1 cellular context compared by ENCODE assay signal in the genomic region with DNA sequence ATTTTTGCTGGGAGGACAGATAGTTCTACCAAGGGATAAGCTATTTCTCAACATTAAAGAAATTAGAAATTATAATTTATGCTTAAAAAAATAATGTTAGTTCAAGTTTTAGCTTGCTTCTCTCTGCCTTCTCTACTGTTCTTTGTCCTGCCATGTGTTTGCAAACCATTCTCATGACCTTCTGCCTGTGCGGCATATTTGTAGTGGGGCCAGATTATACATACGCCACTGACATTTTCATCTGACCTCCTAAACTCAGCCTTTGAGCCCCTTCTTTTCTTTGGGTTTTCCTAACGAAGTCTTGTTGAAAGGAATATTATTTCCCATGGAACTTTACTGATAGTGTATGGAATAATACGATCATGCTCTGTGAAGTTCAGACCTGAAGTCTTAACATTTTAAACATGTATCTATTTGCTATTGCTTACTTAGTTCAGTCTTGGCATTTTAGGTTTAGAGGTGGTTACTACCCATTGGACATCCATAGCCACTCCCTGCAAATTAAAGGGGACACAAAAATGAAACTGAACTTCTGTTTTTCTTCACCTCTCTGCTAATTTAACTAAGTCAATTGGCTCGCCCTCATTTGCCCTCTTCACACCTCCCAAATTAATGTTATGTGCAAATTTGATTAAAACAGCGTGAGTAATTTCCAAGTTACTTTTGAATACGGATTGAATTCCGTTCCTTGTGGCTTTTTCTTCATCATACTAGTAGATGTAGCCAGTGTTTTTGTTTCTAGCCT.
A peak's percentile ranks its signal among the peaks of the same experiment; 100 is the strongest.
TF ChIP-seq lines count a peak whose summit lies in the region.

No MANE protein-coding gene starts in this region.

TF ChIP-seq in HepG2, 621 proteins besides CTCF, POLR2A, EP300 and RAD21 (continued from another document and continues in another):
- TF ChIP-seq, protein P1, sequence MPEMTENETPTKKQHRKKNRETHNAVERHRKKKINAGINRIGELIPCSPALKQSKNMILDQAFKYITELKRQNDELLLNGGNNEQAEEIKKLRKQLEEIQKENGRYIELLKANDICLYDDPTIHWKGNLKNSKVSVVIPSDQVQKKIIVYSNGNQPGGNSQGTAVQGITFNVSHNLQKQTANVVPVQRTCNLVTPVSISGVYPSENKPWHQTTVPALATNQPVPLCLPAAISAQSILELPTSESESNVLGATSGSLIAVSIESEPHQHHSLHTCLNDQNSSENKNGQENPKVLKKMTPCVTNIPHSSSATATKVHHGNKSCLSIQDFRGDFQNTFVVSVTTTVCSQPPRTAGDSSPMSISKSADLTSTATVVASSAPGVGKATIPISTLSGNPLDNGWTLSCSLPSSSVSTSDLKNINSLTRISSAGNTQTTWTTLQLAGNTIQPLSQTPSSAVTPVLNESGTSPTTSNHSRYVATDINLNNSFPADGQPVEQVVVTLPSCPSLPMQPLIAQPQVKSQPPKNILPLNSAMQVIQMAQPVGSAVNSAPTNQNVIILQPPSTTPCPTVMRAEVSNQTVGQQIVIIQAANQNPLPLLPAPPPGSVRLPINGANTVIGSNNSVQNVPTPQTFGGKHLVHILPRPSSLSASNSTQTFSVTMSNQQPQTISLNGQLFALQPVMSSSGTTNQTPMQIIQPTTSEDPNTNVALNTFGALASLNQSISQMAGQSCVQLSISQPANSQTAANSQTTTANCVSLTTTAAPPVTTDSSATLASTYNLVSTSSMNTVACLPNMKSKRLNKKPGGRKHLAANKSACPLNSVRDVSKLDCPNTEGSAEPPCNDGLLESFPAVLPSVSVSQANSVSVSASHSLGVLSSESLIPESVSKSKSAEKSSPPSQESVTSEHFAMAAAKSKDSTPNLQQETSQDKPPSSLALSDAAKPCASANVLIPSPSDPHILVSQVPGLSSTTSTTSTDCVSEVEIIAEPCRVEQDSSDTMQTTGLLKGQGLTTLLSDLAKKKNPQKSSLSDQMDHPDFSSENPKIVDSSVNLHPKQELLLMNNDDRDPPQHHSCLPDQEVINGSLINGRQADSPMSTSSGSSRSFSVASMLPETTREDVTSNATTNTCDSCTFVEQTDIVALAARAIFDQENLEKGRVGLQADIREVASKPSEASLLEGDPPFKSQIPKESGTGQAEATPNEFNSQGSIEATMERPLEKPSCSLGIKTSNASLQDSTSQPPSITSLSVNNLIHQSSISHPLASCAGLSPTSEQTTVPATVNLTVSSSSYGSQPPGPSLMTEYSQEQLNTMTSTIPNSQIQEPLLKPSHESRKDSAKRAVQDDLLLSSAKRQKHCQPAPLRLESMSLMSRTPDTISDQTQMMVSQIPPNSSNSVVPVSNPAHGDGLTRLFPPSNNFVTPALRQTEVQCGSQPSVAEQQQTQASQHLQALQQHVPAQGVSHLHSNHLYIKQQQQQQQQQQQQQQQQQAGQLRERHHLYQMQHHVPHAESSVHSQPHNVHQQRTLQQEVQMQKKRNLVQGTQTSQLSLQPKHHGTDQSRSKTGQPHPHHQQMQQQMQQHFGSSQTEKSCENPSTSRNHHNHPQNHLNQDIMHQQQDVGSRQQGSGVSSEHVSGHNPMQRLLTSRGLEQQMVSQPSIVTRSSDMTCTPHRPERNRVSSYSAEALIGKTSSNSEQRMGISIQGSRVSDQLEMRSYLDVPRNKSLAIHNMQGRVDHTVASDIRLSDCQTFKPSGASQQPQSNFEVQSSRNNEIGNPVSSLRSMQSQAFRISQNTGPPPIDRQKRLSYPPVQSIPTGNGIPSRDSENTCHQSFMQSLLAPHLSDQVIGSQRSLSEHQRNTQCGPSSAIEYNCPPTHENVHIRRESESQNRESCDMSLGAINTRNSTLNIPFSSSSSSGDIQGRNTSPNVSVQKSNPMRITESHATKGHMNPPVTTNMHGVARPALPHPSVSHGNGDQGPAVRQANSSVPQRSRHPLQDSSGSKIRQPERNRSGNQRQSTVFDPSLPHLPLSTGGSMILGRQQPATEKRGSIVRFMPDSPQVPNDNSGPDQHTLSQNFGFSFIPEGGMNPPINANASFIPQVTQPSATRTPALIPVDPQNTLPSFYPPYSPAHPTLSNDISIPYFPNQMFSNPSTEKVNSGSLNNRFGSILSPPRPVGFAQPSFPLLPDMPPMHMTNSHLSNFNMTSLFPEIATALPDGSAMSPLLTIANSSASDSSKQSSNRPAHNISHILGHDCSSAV (CRISPR knock-in tag; IDR thresholded peaks at IDR 0.05; ENCODE audit: borderline replicate concordance), result no peak
- no peak for TF ChIP-seq POLR2AphosphoS2 (IDR thresholded peaks at IDR 0.05; ENCODE audit: low read depth, low read length)
- no peak for TF ChIP-seq SATB2 (CRISPR knock-in tag; IDR thresholded peaks at IDR 0.05)
- TF ChIP-seq, protein P2, sequence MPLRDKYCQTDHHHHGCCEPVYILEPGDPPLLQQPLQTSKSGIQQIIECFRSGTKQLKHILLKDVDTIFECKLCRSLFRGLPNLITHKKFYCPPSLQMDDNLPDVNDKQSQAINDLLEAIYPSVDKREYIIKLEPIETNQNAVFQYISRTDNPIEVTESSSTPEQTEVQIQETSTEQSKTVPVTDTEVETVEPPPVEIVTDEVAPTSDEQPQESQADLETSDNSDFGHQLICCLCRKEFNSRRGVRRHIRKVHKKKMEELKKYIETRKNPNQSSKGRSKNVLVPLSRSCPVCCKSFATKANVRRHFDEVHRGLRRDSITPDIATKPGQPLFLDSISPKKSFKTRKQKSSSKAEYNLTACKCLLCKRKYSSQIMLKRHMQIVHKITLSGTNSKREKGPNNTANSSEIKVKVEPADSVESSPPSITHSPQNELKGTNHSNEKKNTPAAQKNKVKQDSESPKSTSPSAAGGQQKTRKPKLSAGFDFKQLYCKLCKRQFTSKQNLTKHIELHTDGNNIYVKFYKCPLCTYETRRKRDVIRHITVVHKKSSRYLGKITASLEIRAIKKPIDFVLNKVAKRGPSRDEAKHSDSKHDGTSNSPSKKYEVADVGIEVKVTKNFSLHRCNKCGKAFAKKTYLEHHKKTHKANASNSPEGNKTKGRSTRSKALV (CRISPR knock-in tag; IDR thresholded peaks at IDR 0.05), result no peak
- TF ChIP-seq NFKB2 (CRISPR knock-in tag; IDR thresholded peaks at IDR 0.05; ENCODE audit: borderline replicate concordance), result no peak
- TF ChIP-seq, protein P3, sequence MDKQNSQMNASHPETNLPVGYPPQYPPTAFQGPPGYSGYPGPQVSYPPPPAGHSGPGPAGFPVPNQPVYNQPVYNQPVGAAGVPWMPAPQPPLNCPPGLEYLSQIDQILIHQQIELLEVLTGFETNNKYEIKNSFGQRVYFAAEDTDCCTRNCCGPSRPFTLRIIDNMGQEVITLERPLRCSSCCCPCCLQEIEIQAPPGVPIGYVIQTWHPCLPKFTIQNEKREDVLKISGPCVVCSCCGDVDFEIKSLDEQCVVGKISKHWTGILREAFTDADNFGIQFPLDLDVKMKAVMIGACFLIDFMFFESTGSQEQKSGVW (CRISPR knock-in tag; IDR thresholded peaks at IDR 0.05; ENCODE audit: borderline replicate concordance), result no peak
- TF ChIP-seq, protein P4, sequence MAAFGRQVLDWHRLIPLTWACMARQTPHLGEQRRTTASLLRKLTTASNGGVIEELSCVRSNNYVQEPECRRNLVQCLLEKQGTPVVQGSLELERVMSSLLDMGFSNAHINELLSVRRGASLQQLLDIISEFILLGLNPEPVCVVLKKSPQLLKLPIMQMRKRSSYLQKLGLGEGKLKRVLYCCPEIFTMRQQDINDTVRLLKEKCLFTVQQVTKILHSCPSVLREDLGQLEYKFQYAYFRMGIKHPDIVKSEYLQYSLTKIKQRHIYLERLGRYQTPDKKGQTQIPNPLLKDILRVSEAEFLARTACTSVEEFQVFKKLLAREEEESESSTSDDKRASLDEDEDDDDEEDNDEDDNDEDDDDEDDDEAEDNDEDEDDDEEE (CRISPR knock-in tag; IDR thresholded peaks at IDR 0.05), result no peak
- no peak for TF ChIP-seq GATAD1 (CRISPR knock-in tag; IDR thresholded peaks at IDR 0.05)
- TF ChIP-seq, protein P5, sequence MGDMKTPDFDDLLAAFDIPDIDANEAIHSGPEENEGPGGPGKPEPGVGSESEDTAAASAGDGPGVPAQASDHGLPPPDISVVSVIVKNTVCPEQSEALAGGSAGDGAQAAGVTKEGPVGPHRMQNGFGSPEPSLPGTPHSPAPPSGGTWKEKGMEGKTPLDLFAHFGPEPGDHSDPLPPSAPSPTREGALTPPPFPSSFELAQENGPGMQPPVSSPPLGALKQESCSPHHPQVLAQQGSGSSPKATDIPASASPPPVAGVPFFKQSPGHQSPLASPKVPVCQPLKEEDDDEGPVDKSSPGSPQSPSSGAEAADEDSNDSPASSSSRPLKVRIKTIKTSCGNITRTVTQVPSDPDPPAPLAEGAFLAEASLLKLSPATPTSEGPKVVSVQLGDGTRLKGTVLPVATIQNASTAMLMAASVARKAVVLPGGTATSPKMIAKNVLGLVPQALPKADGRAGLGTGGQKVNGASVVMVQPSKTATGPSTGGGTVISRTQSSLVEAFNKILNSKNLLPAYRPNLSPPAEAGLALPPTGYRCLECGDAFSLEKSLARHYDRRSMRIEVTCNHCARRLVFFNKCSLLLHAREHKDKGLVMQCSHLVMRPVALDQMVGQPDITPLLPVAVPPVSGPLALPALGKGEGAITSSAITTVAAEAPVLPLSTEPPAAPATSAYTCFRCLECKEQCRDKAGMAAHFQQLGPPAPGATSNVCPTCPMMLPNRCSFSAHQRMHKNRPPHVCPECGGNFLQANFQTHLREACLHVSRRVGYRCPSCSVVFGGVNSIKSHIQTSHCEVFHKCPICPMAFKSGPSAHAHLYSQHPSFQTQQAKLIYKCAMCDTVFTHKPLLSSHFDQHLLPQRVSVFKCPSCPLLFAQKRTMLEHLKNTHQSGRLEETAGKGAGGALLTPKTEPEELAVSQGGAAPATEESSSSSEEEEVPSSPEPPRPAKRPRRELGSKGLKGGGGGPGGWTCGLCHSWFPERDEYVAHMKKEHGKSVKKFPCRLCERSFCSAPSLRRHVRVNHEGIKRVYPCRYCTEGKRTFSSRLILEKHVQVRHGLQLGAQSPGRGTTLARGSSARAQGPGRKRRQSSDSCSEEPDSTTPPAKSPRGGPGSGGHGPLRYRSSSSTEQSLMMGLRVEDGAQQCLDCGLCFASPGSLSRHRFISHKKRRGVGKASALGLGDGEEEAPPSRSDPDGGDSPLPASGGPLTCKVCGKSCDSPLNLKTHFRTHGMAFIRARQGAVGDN (CRISPR knock-in tag; IDR thresholded peaks at IDR 0.05), result no peak
- TF ChIP-seq ZBTB3 (CRISPR knock-in tag; IDR thresholded peaks at IDR 0.05; ENCODE audit: borderline replicate concordance, low read depth), result no peak
- 0 out of 2 replicates have a peak, but pooled peaks have one; percentile 75 for TF ChIP-seq ZNF878 (CRISPR knock-in tag; IDR thresholded peaks at IDR 0.05)
- TF ChIP-seq ZNF530 (CRISPR knock-in tag; IDR thresholded peaks at IDR 0.05; ENCODE audit: low read depth), result no peak
- TF ChIP-seq ZNF615 (CRISPR knock-in tag; IDR thresholded peaks at IDR 0.05; ENCODE audit: borderline replicate concordance), result no peak
- TF ChIP-seq KLF12 (CRISPR knock-in tag; IDR thresholded peaks at IDR 0.05; ENCODE audit: borderline replicate concordance), result no peak
- no peak for TF ChIP-seq ZBTB8A (CRISPR knock-in tag; IDR thresholded peaks at IDR 0.05; ENCODE audit: borderline replicate concordance, low read depth)
- TF ChIP-seq ZNF577 (CRISPR knock-in tag; IDR thresholded peaks at IDR 0.05; ENCODE audit: borderline replicate concordance, low read depth), result no peak
- TF ChIP-seq CREB1 (IDR thresholded peaks at IDR 0.05), result no peak
- TF ChIP-seq CREB1 (CRISPR knock-in tag; IDR thresholded peaks at IDR 0.05), result peak; percentile 66
- TF ChIP-seq ZNF549 (CRISPR knock-in tag; IDR thresholded peaks at IDR 0.05), result no peak
- no peak for TF ChIP-seq MBNL3 (CRISPR knock-in tag; conservative IDR thresholded peaks at IDR 0.05)
- no peak; the same call in 1 of the 2 replicates for TF ChIP-seq ATF1 (CRISPR knock-in tag; IDR thresholded peaks at IDR 0.05)
- TF ChIP-seq ZNF616 (CRISPR knock-in tag; IDR thresholded peaks at IDR 0.05; ENCODE audit: low read depth), result no peak
- no peak for TF ChIP-seq ZNF790 (CRISPR knock-in tag; IDR thresholded peaks at IDR 0.05; ENCODE audit: borderline replicate concordance)
- no peak for TF ChIP-seq SIX4 (CRISPR knock-in tag; IDR thresholded peaks at IDR 0.05)
- TF ChIP-seq FOXC1 (CRISPR knock-in tag; IDR thresholded peaks at IDR 0.05; ENCODE audit: borderline replicate concordance), result no peak
- no peak for TF ChIP-seq MTA3 (CRISPR knock-in tag; IDR thresholded peaks at IDR 0.05)
- TF ChIP-seq BRCA1 (CRISPR knock-in tag; IDR thresholded peaks at IDR 0.05), result no peak
- no peak for TF ChIP-seq NAIF1 (CRISPR knock-in tag; IDR thresholded peaks at IDR 0.05; ENCODE audit: borderline replicate concordance)
- TF ChIP-seq HDAC6 (IDR thresholded peaks at IDR 0.05; ENCODE audit: low read depth, low read length), result no peak
- TF ChIP-seq, protein P6, sequence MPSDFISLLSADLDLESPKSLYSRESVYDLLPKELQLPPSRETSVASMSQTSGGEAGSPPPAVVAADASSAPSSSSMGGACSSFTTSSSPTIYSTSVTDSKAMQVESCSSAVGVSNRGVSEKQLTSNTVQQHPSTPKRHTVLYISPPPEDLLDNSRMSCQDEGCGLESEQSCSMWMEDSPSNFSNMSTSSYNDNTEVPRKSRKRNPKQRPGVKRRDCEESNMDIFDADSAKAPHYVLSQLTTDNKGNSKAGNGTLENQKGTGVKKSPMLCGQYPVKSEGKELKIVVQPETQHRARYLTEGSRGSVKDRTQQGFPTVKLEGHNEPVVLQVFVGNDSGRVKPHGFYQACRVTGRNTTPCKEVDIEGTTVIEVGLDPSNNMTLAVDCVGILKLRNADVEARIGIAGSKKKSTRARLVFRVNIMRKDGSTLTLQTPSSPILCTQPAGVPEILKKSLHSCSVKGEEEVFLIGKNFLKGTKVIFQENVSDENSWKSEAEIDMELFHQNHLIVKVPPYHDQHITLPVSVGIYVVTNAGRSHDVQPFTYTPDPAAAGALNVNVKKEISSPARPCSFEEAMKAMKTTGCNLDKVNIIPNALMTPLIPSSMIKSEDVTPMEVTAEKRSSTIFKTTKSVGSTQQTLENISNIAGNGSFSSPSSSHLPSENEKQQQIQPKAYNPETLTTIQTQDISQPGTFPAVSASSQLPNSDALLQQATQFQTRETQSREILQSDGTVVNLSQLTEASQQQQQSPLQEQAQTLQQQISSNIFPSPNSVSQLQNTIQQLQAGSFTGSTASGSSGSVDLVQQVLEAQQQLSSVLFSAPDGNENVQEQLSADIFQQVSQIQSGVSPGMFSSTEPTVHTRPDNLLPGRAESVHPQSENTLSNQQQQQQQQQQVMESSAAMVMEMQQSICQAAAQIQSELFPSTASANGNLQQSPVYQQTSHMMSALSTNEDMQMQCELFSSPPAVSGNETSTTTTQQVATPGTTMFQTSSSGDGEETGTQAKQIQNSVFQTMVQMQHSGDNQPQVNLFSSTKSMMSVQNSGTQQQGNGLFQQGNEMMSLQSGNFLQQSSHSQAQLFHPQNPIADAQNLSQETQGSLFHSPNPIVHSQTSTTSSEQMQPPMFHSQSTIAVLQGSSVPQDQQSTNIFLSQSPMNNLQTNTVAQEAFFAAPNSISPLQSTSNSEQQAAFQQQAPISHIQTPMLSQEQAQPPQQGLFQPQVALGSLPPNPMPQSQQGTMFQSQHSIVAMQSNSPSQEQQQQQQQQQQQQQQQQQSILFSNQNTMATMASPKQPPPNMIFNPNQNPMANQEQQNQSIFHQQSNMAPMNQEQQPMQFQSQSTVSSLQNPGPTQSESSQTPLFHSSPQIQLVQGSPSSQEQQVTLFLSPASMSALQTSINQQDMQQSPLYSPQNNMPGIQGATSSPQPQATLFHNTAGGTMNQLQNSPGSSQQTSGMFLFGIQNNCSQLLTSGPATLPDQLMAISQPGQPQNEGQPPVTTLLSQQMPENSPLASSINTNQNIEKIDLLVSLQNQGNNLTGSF (CRISPR knock-in tag; IDR thresholded peaks at IDR 0.05), result no peak
- no peak for TF ChIP-seq ZBTB44 (CRISPR knock-in tag; IDR thresholded peaks at IDR 0.05)
